In genomic region chr13:29844441-29844840, GRCh38 we compare ENCODE assay signal across 1 cellular context.
TF ChIP-seq lines count a peak whose summit lies in the region.

No MANE protein-coding gene starts in this region.

TF ChIP-seq in GM23338, 12 proteins besides CTCF, POLR2A, EP300 and RAD21:
- TF ChIP-seq ZNF331 (CRISPR knock-in tag; IDR thresholded peaks at IDR 0.05; ENCODE audit: low read depth) (no peak), ZNF114 (CRISPR knock-in tag; IDR thresholded peaks at IDR 0.05) (no peak), ZNF462 (CRISPR knock-in tag; IDR thresholded peaks at IDR 0.05) (no peak), ETS1 (IDR thresholded peaks at IDR 0.05) (no peak), STAT1 (IDR thresholded peaks at IDR 0.05; ENCODE audit: unreplicated experiment) (no peak), EZH2 (IDR thresholded peaks at IDR 0.05; ENCODE audit: low read depth, unreplicated experiment) (no peak), NANOG (IDR thresholded peaks at IDR 0.05; ENCODE audit: borderline replicate concordance) (no peak), JUNB (IDR thresholded peaks at IDR 0.05; ENCODE audit: unreplicated experiment) (no peak)
